ENCODE assay signal across 1 cellular context in genomic region chr2:98806266-98806697, GRCh38.
TF ChIP-seq lines count a peak whose summit lies in the region.

No MANE protein-coding gene starts in this region.

TF ChIP-seq in SK-N-SH, 30 proteins besides CTCF, POLR2A, EP300 and RAD21 (continued from another document):
- no peak for TF ChIP-seq REST (IDR thresholded peaks at IDR 0.05; ENCODE audit: low read depth, low read length)
- TF ChIP-seq FOXJ3 (CRISPR knock-in tag; IDR thresholded peaks at IDR 0.05), result no peak
- no peak for TF ChIP-seq TEAD4 (IDR thresholded peaks at IDR 0.05; ENCODE audit: borderline replicate concordance, insufficient read depth)
- TF ChIP-seq, protein P1, sequence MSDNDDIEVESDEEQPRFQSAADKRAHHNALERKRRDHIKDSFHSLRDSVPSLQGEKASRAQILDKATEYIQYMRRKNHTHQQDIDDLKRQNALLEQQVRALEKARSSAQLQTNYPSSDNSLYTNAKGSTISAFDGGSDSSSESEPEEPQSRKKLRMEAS (IDR thresholded peaks at IDR 0.05; ENCODE audit: low read depth), result no peak
- peak; percentile 70 for TF ChIP-seq TCF12 (IDR thresholded peaks at IDR 0.05)
- TF ChIP-seq NFIC (IDR thresholded peaks at IDR 0.05; ENCODE audit: borderline replicate concordance), result peak; percentile 77
- no peak for TF ChIP-seq GATA2 (CRISPR knock-in tag; IDR thresholded peaks at IDR 0.05)
- TF ChIP-seq, protein P2, sequence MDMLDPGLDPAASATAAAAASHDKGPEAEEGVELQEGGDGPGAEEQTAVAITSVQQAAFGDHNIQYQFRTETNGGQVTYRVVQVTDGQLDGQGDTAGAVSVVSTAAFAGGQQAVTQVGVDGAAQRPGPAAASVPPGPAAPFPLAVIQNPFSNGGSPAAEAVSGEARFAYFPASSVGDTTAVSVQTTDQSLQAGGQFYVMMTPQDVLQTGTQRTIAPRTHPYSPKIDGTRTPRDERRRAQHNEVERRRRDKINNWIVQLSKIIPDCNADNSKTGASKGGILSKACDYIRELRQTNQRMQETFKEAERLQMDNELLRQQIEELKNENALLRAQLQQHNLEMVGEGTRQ (IDR thresholded peaks at IDR 0.05; ENCODE audit: borderline replicate concordance, low read depth, low read length), result no peak
- TF ChIP-seq RXRA (IDR thresholded peaks at IDR 0.05; ENCODE audit: borderline replicate concordance, low read depth), result no peak
